11 cellular contexts compared by ENCODE assay signal in genomic region chr6:150981095-150981494, GRCh38.
DNase-seq lines count a peak whose midpoint lies in the region; ATAC-seq, FAIRE-seq and TF ChIP-seq lines count a peak whose summit lies in the region.
"Had no signal": no experiment of that assay in that cellular context is flagged by ENCODE, and none has a peak within 500 bp of the region (broad histone marks: within the 10 kb centered on the region; RNA-seq: fewer than 3 reads in every experiment).

No MANE protein-coding gene starts in this region.

- FAIRE-seq in GM12892 (lab: Jason Lieb, UNC) = no peak

- TF ChIP-seq EP300 in suprapubic skin (IDR thresholded peaks at IDR 0.05) = no peak

- no peak for TF ChIP-seq CTCF in suprapubic skin (IDR thresholded peaks at IDR 0.05)

- TF ChIP-seq POLR2A in GM12892 (IDR thresholded peaks at IDR 0.05; ENCODE audit: low read depth, low read length) (no peak), suprapubic skin (IDR thresholded peaks at IDR 0.05) (no peak)

- H3K27ac ChIP-seq in suprapubic skin = no peak overlapping the region

- DNase-seq in iris pigment epithelial cell (ENCODE audit: low read depth) (peak; percentile 39), superior temporal gyrus (ENCODE audit: extremely low spot score) (no peak), occipital lobe (lab: John Stamatoyannopoulos, UW) (no peak), GM12892 (ENCODE audit: insufficient read length) (no peak), suprapubic skin (ENCODE audit: low spot score in 2 of 2) (no peak)
- DNase-seq: activated CD8-positive, alpha-beta memory T cell treated with anti-CD3 and anti-CD28 coated beads for 24 hours; CD4-positive, CD25-positive, alpha-beta regulatory T cell; stimulated activated CD8-positive, alpha-beta memory T cell treated with anti-CD3 and anti-CD28 coated beads, Interleukin-4, amount 100 ng/mL, for 48 hours had no signal

- no peaks in the 10 kb centered on the region for H3K9me3 ChIP-seq in suprapubic skin

- H3K27me3 ChIP-seq in suprapubic skin = no peaks in the 10 kb centered on the region

- 74% methylated on average over 11 of the region's 11 CpGs for WGBS in suprapubic skin

- H3K36me3 ChIP-seq in suprapubic skin = no peaks in the 10 kb centered on the region

- no peaks in the 10 kb centered on the region for H3K4me1 ChIP-seq in suprapubic skin

- no peak overlapping the region for H3K4me3 ChIP-seq in suprapubic skin

- ATAC-seq in GM18519 (IDR thresholded peaks at IDR 0.05; ENCODE audit: low FRiP score, unreplicated experiment) (peak; percentile 67), GM21526 (IDR thresholded peaks at IDR 0.05; ENCODE audit: low FRiP score, unreplicated experiment) (peak; percentile 75), HG03342 (IDR thresholded peaks at IDR 0.05; ENCODE audit: unreplicated experiment) (peak; percentile 79)
